Comparison of ENCODE assay signal across 16 cellular contexts in the genomic region with DNA sequence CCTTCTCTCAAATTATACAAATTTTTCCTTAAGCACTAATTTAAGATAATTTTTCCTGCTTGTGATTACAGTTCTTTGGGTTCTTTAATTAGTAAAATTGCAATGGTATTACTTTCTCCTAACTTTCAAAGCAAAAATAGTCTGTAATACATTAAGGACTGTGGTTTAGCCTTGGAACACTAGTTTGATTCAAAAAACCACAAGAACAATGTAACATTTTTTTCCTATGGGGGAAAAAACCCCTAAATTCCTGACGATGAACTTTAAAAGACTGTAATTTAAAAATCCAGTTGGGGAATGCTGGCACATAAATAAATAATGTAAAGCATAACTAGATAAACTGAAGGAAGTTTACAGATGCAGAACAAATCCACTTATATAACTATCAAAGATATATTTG.
DNase-seq lines count a peak whose midpoint lies in the region; TF ChIP-seq lines count a peak whose summit lies in the region.
"Had no signal": no experiment of that assay in that cellular context is flagged by ENCODE, and none has a peak within 500 bp of the region (broad histone marks: within the 10 kb centered on the region; RNA-seq: fewer than 3 reads in every experiment).

No MANE protein-coding gene starts in this region.

- no peaks in the 10 kb centered on the region for H3K9me3 Mint-ChIP-seq in HFFc6
- H3K9me3 Mint-ChIP-seq: dendritic cell treated with granulocyte-macrophage colony-stimulating factor and Interleukin-4, amounts not matched to agents 40 ng/mL and 50 ng/mL, for 4 days had no signal

- DNase-seq in A172 (ENCODE audit: low spot score) (peak; percentile 28), HFFc6 (no peak), ascending aorta (ENCODE audit: low spot score in 2 of 2) (no peak), glomerular visceral epithelial cell (ENCODE audit: extremely low spot score) (peak; percentile 33), GM10248 (ENCODE audit: extremely low spot score) (no peak), dermis blood vessel endothelial cell (no peak), HK-2 (ENCODE audit: unreplicated experiment) (no peak), NCI-H748 (lab: John Stamatoyannopoulos, UW; ENCODE audit: unreplicated experiment) (no peak)
- DNase-seq: anterior cingulate cortex; hippocampal formation; KBM-7; mucosa of descending colon; NCI-H1105 treated with DMSO at 0.1 percent for 48 hours; ovary; stimulated activated naive CD4-positive, alpha-beta T cell had no signal

- TF ChIP-seq CTCF in HFFc6 (IDR thresholded peaks at IDR 0.05) (no peak), ascending aorta (IDR thresholded peaks at IDR 0.05) (no peak), GM10248 (IDR thresholded peaks at IDR 0.05; ENCODE audit: control extremely low read depth, extremely low read depth, low read depth, missing control alignments) (no peak)

- H3K27ac Mint-ChIP-seq in HFFc6, result peak overlapping the region; percentile 93
- H3K27ac Mint-ChIP-seq: dendritic cell treated with granulocyte-macrophage colony-stimulating factor and Interleukin-4, amounts not matched to agents 40 ng/mL and 50 ng/mL, for 4 days had no signal

- peaks cover 1% of the 10 kb centered on the region; the same call in 1 of the 2 replicates for H3K27me3 Mint-ChIP-seq in HFFc6 (ENCODE audit: insufficient read depth)
- H3K27me3 Mint-ChIP-seq: dendritic cell treated with granulocyte-macrophage colony-stimulating factor and Interleukin-4, amounts not matched to agents 40 ng/mL and 50 ng/mL, for 4 days had no signal

- H3K4me3 ChIP-seq in ascending aorta, result no peak overlapping the region
- H3K4me3 ChIP-seq: mucosa of descending colon, ovary had no signal

- CTCF ChIA-PET in GM10248 (lab: Yijun Ruan, JAX), result no interaction called here

- intact Hi-C loops in ascending aorta (cut with DNase I), result loop anchor here (2.0 to 10.0 kb wide), 2 partner anchors 32 to 1050 kb away; no protein-coding TSS in a partner anchor

- peak overlapping the region; percentile 76 for H3K4me3 Mint-ChIP-seq in HFFc6
- H3K4me3 Mint-ChIP-seq: dendritic cell treated with granulocyte-macrophage colony-stimulating factor and Interleukin-4, amounts not matched to agents 40 ng/mL and 50 ng/mL, for 4 days had no signal

- no peaks in the 10 kb centered on the region for H3K27me3 ChIP-seq in ascending aorta
- H3K27me3 ChIP-seq: ovary had no signal

- H3K9me3 ChIP-seq in ascending aorta, result no peaks in the 10 kb centered on the region
- H3K9me3 ChIP-seq: mucosa of descending colon, ovary had no signal

- H3K36me3 ChIP-seq in ascending aorta, result peaks cover 0 to 9% of the 10 kb centered on the region in 2 donors
- H3K36me3 ChIP-seq: ovary had no signal

- peaks cover 4% of the 10 kb centered on the region; the same call in 1 of the 2 replicates for H3K36me3 Mint-ChIP-seq in HFFc6 (ENCODE audit: low read depth)

- peaks cover 5 to 49% of the 10 kb centered on the region in 2 donors for H3K4me1 ChIP-seq in ascending aorta

- H3K4me1 Mint-ChIP-seq in HFFc6 (ENCODE audit: low read depth), result peaks cover 58% of the 10 kb centered on the region

- POLR2A ChIA-PET in GM10248 (lab: Yijun Ruan, JAX), result no interaction called here

- peak overlapping the region; percentile 92 to 96 for H3K27ac ChIP-seq in ascending aorta
- H3K27ac ChIP-seq: ovary had no signal

Comparison
In these comparisons a context has a peak if more than half of its experiments do, and no peak if none do; other contexts are left out.
1. DNase-seq: peak in A172 (single experiment) and glomerular visceral epithelial cell (single experiment); none in HFFc6 (single experiment), ascending aorta (0 of 2), GM10248 (single experiment), dermis blood vessel endothelial cell (single experiment), HK-2 (single experiment) and NCI-H748 (single experiment).